ENCODE assay signal across 13 cellular contexts in the genomic region with DNA sequence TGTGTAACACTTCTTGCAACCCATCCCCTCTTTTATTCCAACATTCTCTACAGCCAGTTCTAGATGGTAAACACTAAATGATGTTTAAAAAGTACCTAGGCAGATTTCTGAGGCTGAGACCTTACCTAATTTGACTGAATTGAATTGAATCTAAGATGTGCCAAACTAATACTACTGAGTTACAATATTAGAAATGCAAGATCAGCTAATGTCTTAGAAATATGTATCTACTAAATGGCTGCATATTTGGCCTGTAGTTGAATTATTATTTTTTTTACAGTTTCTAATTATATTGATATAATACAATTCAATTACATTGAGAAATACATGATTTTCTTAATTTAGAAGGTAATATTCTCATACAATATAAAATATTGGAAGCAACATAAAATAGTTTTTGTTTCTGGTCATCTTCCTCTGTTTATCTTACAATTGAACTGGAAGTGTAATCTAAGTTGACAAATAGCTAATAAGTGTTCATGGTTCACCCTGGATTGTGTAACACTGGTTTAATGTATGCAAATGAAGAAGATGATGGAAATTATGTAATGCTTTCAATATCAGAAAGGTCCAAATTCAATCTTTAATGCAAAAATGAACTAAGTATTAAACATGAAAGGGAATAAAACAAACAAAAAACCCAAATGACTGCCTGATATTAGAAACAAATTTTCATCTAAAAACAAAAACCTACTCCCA. TPM values are rescaled to one million over a fixed set of nuclear protein-coding genes. Genes with fewer than 3 reads are reported as not detected.
DNase-seq lines count a peak whose midpoint lies in the region; ATAC-seq and TF ChIP-seq lines count a peak whose summit lies in the region.
"Had no signal": no experiment of that assay in that cellular context is flagged by ENCODE, and none has a peak within 500 bp of the region (broad histone marks: within the 10 kb centered on the region; RNA-seq: fewer than 3 reads in every experiment).

No MANE protein-coding gene starts in this region.

- H3K36me3 Mint-ChIP-seq in activated T-cell treated with anti-CD3 and anti-CD28 coated beads, Interleukin-2, amount 50 U/mL, for 72 hours (ENCODE audit: insufficient read depth in 2 of 2): peaks cover 2 to 6% of the 10 kb centered on the region in 2 donors
- H3K36me3 Mint-ChIP-seq in stimulated activated memory B cell treated with anti-CD40 and anti-IgM and Interleukin-4, amounts not matched to agents 10 μg/mL and 1 μg/mL and 100 μg/mL, for 72 hours: no peaks in the 10 kb centered on the region

- no peaks in the 10 kb centered on the region for H3K9me2 ChIP-seq in SU-DHL-6 (replicated peaks; ENCODE audit: insufficient read depth, low read length)

- peaks cover 56% of the 10 kb centered on the region for H3K4me1 Mint-ChIP-seq in activated T-cell treated with anti-CD3 and anti-CD28 coated beads, Interleukin-2, amount 50 U/mL, for 72 hours (ENCODE audit: low read depth)
- peaks cover 44% of the 10 kb centered on the region for H3K4me1 Mint-ChIP-seq in stimulated activated memory B cell treated with anti-CD40 and anti-IgM and Interleukin-4, amounts not matched to agents 10 μg/mL and 1 μg/mL and 100 μg/mL, for 72 hours

- no peak overlapping the region for H3K27ac ChIP-seq in SU-DHL-6 (ENCODE audit: low read depth, low read length)

- no peaks in the 10 kb centered on the region; the same call in 1 of the 2 replicates for H3K36me3 ChIP-seq in SU-DHL-6 (ENCODE audit: low read length)

- peaks cover 26% of the 10 kb centered on the region for H4K20me1 ChIP-seq in SU-DHL-6 (ENCODE audit: low read depth, low read length)

- peaks cover 6% of the 10 kb centered on the region; the same call in 1 of the 2 replicates for H3F3A ChIP-seq in SU-DHL-6 (ENCODE audit: insufficient read depth)

- H3K27me3 Mint-ChIP-seq in activated T-cell treated with anti-CD3 and anti-CD28 coated beads, Interleukin-2, amount 50 U/mL, for 72 hours (ENCODE audit: low read depth): peaks cover 6% of the 10 kb centered on the region
- no peaks in the 10 kb centered on the region for H3K27me3 Mint-ChIP-seq in stimulated activated memory B cell treated with anti-CD40 and anti-IgM and Interleukin-4, amounts not matched to agents 10 μg/mL and 1 μg/mL and 100 μg/mL, for 72 hours

- TF ChIP-seq CTCF in SU-DHL-6 (IDR thresholded peaks at IDR 0.05; ENCODE audit: insufficient read depth, low read length, poor library complexity, severe bottlenecking) (no peak), epithelial cell of proximal tubule (conservative IDR thresholded peaks at IDR 0.05; ENCODE audit: low read depth, low read length) (no peak)

- no peaks in the 10 kb centered on the region for H3K27me3 ChIP-seq in SU-DHL-6 (ENCODE audit: low read length)

- peak overlapping the region; percentile 94 to 96 for H3K4me3 Mint-ChIP-seq in activated T-cell treated with anti-CD3 and anti-CD28 coated beads, Interleukin-2, amount 50 U/mL, for 72 hours
- peak overlapping the region; percentile 35 for H3K4me3 Mint-ChIP-seq in stimulated activated memory B cell treated with anti-CD40 and anti-IgM and Interleukin-4, amounts not matched to agents 10 μg/mL and 1 μg/mL and 100 μg/mL, for 72 hours

- H3K4me2 ChIP-seq in SU-DHL-6 (ENCODE audit: low read depth, low read length, poor library complexity, severe bottlenecking): peak overlapping the region; percentile 83

- no peak overlapping the region for H3K4me3 ChIP-seq in SU-DHL-6 (ENCODE audit: insufficient read depth, low read length, poor library complexity, severe bottlenecking)
- H3K4me3 ChIP-seq in epithelial cell of proximal tubule (ENCODE audit: low read depth, low read length): peak overlapping the region; percentile 70

- peak overlapping the region; percentile 61 for H3K27ac Mint-ChIP-seq in activated T-cell treated with anti-CD3 and anti-CD28 coated beads, Interleukin-2, amount 50 U/mL, for 72 hours
- H3K27ac Mint-ChIP-seq in stimulated activated memory B cell treated with anti-CD40 and anti-IgM and Interleukin-4, amounts not matched to agents 10 μg/mL and 1 μg/mL and 100 μg/mL, for 72 hours: peak overlapping the region; percentile 40

- H3K9ac ChIP-seq in SU-DHL-6 (ENCODE audit: low read length): no peak overlapping the region

- no peak for ATAC-seq in activated T-cell treated with anti-CD3 and anti-CD28 coated beads, Interleukin-2, amount 50 U/mL, for 72 hours (replicated peaks in 1 of 2)
- ATAC-seq in stimulated activated memory B cell treated with anti-CD40 and anti-IgM and Interleukin-4, amounts not matched to agents 10 μg/mL and 1 μg/mL and 100 μg/mL, for 72 hours: no peak
- ATAC-seq: HCT116 had no signal

- no peaks in the 10 kb centered on the region for H3K9me3 ChIP-seq in SU-DHL-6 (ENCODE audit: insufficient read depth, low read length)

- H3K9me3 Mint-ChIP-seq in activated T-cell treated with anti-CD3 and anti-CD28 coated beads, Interleukin-2, amount 50 U/mL, for 72 hours: no peaks in the 10 kb centered on the region
- H3K9me3 Mint-ChIP-seq in stimulated activated memory B cell treated with anti-CD40 and anti-IgM and Interleukin-4, amounts not matched to agents 10 μg/mL and 1 μg/mL and 100 μg/mL, for 72 hours: no peaks in the 10 kb centered on the region

- H2AFZ ChIP-seq in SU-DHL-6 (ENCODE audit: low read depth, low read length, severe bottlenecking): no peak overlapping the region

- H3K79me2 ChIP-seq in SU-DHL-6 (ENCODE audit: insufficient read depth, low read length): peaks cover 78% of the 10 kb centered on the region

- DNase-seq in activated T-cell treated with anti-CD3 and anti-CD28 coated beads, Interleukin-2, amount 50 U/mL, for 72 hours: no peak
- DNase-seq in activated T-cell treated with anti-CD3 and anti-CD28 coated beads, Interleukin-2, amount 50 U/mL, for 1 hour: no peak
- DNase-seq in epithelial cell of proximal tubule (ENCODE audit: low read depth) (no peak), hippocampal formation (lab: John Stamatoyannopoulos, UW) (no peak), SKM-1 (lab: John Stamatoyannopoulos, UW; ENCODE audit: unreplicated experiment) (no peak), Kasumi-1 (lab: John Stamatoyannopoulos, UW) (no peak)
- DNase-seq: activated effector memory CD4-positive, alpha-beta T cell treated with anti-CD3 and anti-CD28 coated beads, Interleukin-2, amount 50 U/mL, for 16 hours; NCI-H1436; NCI-H526; SHP77 had no signal

RNA-seq across cellular contexts. Expression of a gene that starts 2.9 kb away (rescaled TPM):
- 10 to 100 TPM; 25.3 to 26.3 TPM for total RNA-seq in activated T-cell treated with anti-CD3 and anti-CD28 coated beads, Interleukin-2, amount 50 U/mL, for 72 hours
- total RNA-seq in epithelial cell of proximal tubule: 20.9 and 21.9 TPM in 2 replicates
